8 cellular contexts compared by ENCODE assay signal in genomic region chr19:5369962-5370367, GRCh38. TPM values are rescaled to one million over a fixed set of nuclear protein-coding genes. Genes with fewer than 3 reads are reported as not detected.
DNase-seq lines count a peak whose midpoint lies in the region; ATAC-seq and TF ChIP-seq lines count a peak whose summit lies in the region.

No MANE protein-coding gene starts in this region.

- no peak overlapping the region for H3K14ac ChIP-seq in neuronal stem cell (ENCODE audit: low read length)

- no peak overlapping the region for H4K91ac ChIP-seq in neuronal stem cell (ENCODE audit: low read depth, low read length, poor library complexity)

- H3K9me3 Mint-ChIP-seq in CD8-positive, alpha-beta T cell: no peaks in the 10 kb centered on the region
- no peaks in the 10 kb centered on the region for H3K9me3 Mint-ChIP-seq in endothelial cell (ENCODE audit: unreplicated experiment)

- no peaks in the 10 kb centered on the region for H3K9me3 ChIP-seq in CD8-positive, alpha-beta T cell (ENCODE audit: low read length)
- H3K9me3 ChIP-seq in neuronal stem cell (replicated peaks in 1 of 2; ENCODE audit: control insufficient read depth in 2 of 2, insufficient read depth in 1 of 2, low read depth in 1 of 2, low read length in 2 of 2): peaks cover 0 to 4% of the 10 kb centered on the region in 2 donors

- no peak overlapping the region for H4K8ac ChIP-seq in neuronal stem cell (ENCODE audit: low read depth, low read length)

- no peak overlapping the region for H2BK5ac ChIP-seq in neuronal stem cell (ENCODE audit: low read length)

- intact Hi-C loops in CD8-positive, alpha-beta T cell (cut with DNase I, micrococcal nuclease): no loop called here

- no peak overlapping the region for H3K27ac Mint-ChIP-seq in CD8-positive, alpha-beta T cell
- H3K27ac Mint-ChIP-seq in endothelial cell (ENCODE audit: unreplicated experiment): no peak overlapping the region

- no peak for TF ChIP-seq CTCF in CD8-positive, alpha-beta T cell (IDR thresholded peaks at IDR 0.05)
- peak; percentile 63 for TF ChIP-seq CTCF in endothelial cell (IDR thresholded peaks at IDR 0.05; ENCODE audit: unreplicated experiment)

- peak overlapping the region; percentile 20 for H3K18ac ChIP-seq in neuronal stem cell (ENCODE audit: low read length)

- no peaks in the 10 kb centered on the region for H3K36me3 ChIP-seq in CD8-positive, alpha-beta T cell (ENCODE audit: insufficient read depth, low read length)
- H3K36me3 ChIP-seq in neuronal stem cell (replicated peaks in 1 of 2; ENCODE audit: control insufficient read depth in 2 of 2, insufficient read depth in 2 of 2, low read length in 2 of 2): no peaks in the 10 kb centered on the region

- DNase-seq in CD8-positive, alpha-beta T cell: peak in 5 of 7 experiments; percentile 16 to 52 (median 36)
- DNase-seq in HK-2 (ENCODE audit: unreplicated experiment): peak; percentile 52
- DNase-seq in activated CD4-positive, CD25-positive, alpha-beta regulatory T cell treated with anti-CD3 and anti-CD28 coated beads, Interleukin-2, amount 50 U/mL, for 72 hours: peak; percentile 69
- DNase-seq in endothelial cell (ENCODE audit: low spot score): peak; percentile 91
- peak; percentile 46 for DNase-seq in neuronal stem cell (ENCODE audit: low spot score)
- DNase-seq in ureter (ENCODE audit: low spot score): no peak

- no peak overlapping the region for H3K27ac ChIP-seq in CD8-positive, alpha-beta T cell (ENCODE audit: low read depth, low read length)
- H3K27ac ChIP-seq in neuronal stem cell (replicated peaks; ENCODE audit: low read length): no peak overlapping the region

- no peaks in the 10 kb centered on the region for H3K4me1 ChIP-seq in CD8-positive, alpha-beta T cell (ENCODE audit: insufficient read depth, low read length)
- peaks cover 0 to 5% of the 10 kb centered on the region in 2 donors for H3K4me1 ChIP-seq in neuronal stem cell (ENCODE audit: control insufficient read depth in 2 of 2, insufficient read depth in 1 of 2, low read depth in 1 of 2, low read length in 2 of 2)

- H2AFZ ChIP-seq in neuronal stem cell (ENCODE audit: low read length): no peak overlapping the region

- H3K36me3 Mint-ChIP-seq in CD8-positive, alpha-beta T cell: no peaks in the 10 kb centered on the region
- no peaks in the 10 kb centered on the region for H3K36me3 Mint-ChIP-seq in endothelial cell (ENCODE audit: low read depth, unreplicated experiment)

- ATAC-seq in CD8-positive, alpha-beta T cell: no peak
- ATAC-seq in GM19035 (IDR thresholded peaks at IDR 0.05; ENCODE audit: unreplicated experiment): no peak
- ATAC-seq in GM21786 (IDR thresholded peaks at IDR 0.05; ENCODE audit: unreplicated experiment): no peak

- H2AK5ac ChIP-seq in neuronal stem cell (ENCODE audit: low read depth, low read length): peak overlapping the region; percentile 72

- H3K23ac ChIP-seq in neuronal stem cell (ENCODE audit: low read depth, low read length, poor library complexity): no peak overlapping the region

- no peaks in the 10 kb centered on the region for H3K4me1 Mint-ChIP-seq in CD8-positive, alpha-beta T cell (ENCODE audit: low read depth)
- no peaks in the 10 kb centered on the region for H3K4me1 Mint-ChIP-seq in endothelial cell (ENCODE audit: unreplicated experiment)

- H3K4me3 Mint-ChIP-seq in CD8-positive, alpha-beta T cell: no peak overlapping the region
- H3K4me3 Mint-ChIP-seq in endothelial cell (ENCODE audit: unreplicated experiment): no peak overlapping the region

- H2BK15ac ChIP-seq in neuronal stem cell (ENCODE audit: low read length): peak overlapping the region; percentile 33

- H3K4ac ChIP-seq in neuronal stem cell (ENCODE audit: low read length): no peak overlapping the region

- no peak overlapping the region for H3K9ac ChIP-seq in neuronal stem cell (ENCODE audit: low read depth, low read length, poor library complexity)

- no peak overlapping the region for H2BK120ac ChIP-seq in neuronal stem cell (ENCODE audit: low read depth, low read length)

- H3K27me3 ChIP-seq in CD8-positive, alpha-beta T cell (ENCODE audit: insufficient read depth, low read length): no peaks in the 10 kb centered on the region
- no peaks in the 10 kb centered on the region for H3K27me3 ChIP-seq in neuronal stem cell (ENCODE audit: control insufficient read depth in 3 of 3, insufficient read depth in 3 of 3, low read depth in 1 of 3, low read length in 3 of 3)

- no CpG with 5 or more reads among the region's 8 CpGs for WGBS in neuronal stem cell (ENCODE audit: extremely low coverage in 2 of 2, insufficient read length in 2 of 2, insufficient replicate concordance in 1 of 2), 2 donors

- no peak overlapping the region for H3K4me3 ChIP-seq in CD8-positive, alpha-beta T cell (ENCODE audit: low read depth, low read length)
- H3K4me3 ChIP-seq in neuronal stem cell (ENCODE audit: low read length in 2 of 2): no peak overlapping the region

- CTCF ChIA-PET in CD8-positive, alpha-beta T cell (lab: Charles Lee): no interaction called here

- H3K4me2 ChIP-seq in neuronal stem cell (ENCODE audit: insufficient read depth, low read length, poor library complexity, severe bottlenecking): no peak overlapping the region

- POLR2A ChIA-PET in CD8-positive, alpha-beta T cell (lab: Charles Lee): no interaction called here

- H3K79me1 ChIP-seq in neuronal stem cell (ENCODE audit: low read depth, low read length): no peaks in the 10 kb centered on the region

- H2BK12ac ChIP-seq in neuronal stem cell (ENCODE audit: low read length): no peak overlapping the region

- H3K27me3 Mint-ChIP-seq in CD8-positive, alpha-beta T cell (ENCODE audit: low read depth): peaks cover 10% of the 10 kb centered on the region
- peaks cover 6% of the 10 kb centered on the region for H3K27me3 Mint-ChIP-seq in endothelial cell (ENCODE audit: unreplicated experiment)

RNA-seq across cellular contexts. Expression of gene PTPRS, which starts 29.4 kb away (rescaled TPM):
- 1 to 10 TPM; 4.7 to 4.8 TPM for total RNA-seq in CD8-positive, alpha-beta T cell
- total RNA-seq in endothelial cell (ENCODE audit: unreplicated experiment) (93.7 TPM), ureter (163 TPM)
- 162 TPM for polyA plus RNA-seq in neuronal stem cell (2013, experiment 1 of 2)
- polyA plus RNA-seq in neuronal stem cell (2013, experiment 2 of 2): 172 TPM

Comparison
In these comparisons a context has a peak if more than half of its experiments do, and no peak if none do; other contexts are left out.
1. RNA of gene PTPRS, which starts 29.4 kb away (total RNA-seq): 163 TPM in ureter (single experiment) and 93.7 TPM in endothelial cell (single experiment); 4.7 to 4.8 TPM in CD8-positive, alpha-beta T cell; every median in the first group is over 10 times any median in the second.